In the genomic region with DNA sequence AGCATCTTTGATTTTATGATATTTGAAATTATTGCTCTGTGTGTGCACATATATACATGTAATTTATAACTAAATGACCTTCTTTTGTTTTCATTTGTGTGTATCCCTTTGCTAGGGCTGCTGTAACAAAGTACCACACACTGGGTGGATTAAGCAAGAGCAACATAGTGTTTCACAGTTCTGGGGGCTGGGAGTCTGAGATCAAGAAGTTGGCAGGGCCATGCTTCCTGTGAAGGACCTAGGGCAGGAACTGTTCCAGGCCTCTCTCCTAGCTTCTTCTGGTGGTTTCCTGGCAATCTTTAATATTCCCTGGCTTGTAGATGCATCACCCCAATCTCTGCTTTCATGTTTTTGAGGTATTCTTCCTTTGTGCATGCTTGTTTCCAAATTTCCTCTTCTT, we compare ENCODE assay signal across 36 cellular contexts.
"Had no signal": no experiment of that assay in that cellular context is flagged by ENCODE, and none has a peak within 500 bp of the region (broad histone marks: within the 10 kb centered on the region; RNA-seq: fewer than 3 reads in every experiment).

No MANE protein-coding gene starts in this region.

- H3K36me3 ChIP-seq: MG63 had no signal

- H3K27me3 ChIP-seq: MG63 had no signal

- H3K4me3 ChIP-seq: MG63 had no signal

- DNase-seq: Karpas-422, Kasumi-1, KG1, MG63, MM.1S, MV-4-11, NCI-H1048, NCI-H1092, NCI-H1092 treated with DMSO at 0.1 percent for 48 hours, NCI-H1105, NCI-H1105 treated with DMSO at 0.1 percent for 48 hours, NCI-H1417, NCI-H1417 treated with DMSO at 0.1 percent for 48 hours, NCI-H1436, NCI-H1436 treated with DMSO at 0.1 percent for 48 hours, NCI-H146, NCI-H1694, NCI-H1694 treated with DMSO at 0.1 percent for 48 hours, NCI-H187, NCI-H187 treated with DMSO at 0.1 percent for 48 hours, NCI-H1930, NCI-H2029, NCI-H2029 treated with DMSO at 0.1 percent for 48 hours, NCI-H2081, NCI-H2081 treated with DMSO at 0.1 percent for 48 hours, NCI-H2107, NCI-H2171, NCI-H2171 treated with DMSO at 0.1 percent for 48 hours, NCI-H2227 treated with DMSO at 0.1 percent for 48 hours, NCI-H226, NCI-H345, NCI-H446, NCI-H446 treated with DMSO at 0.1 percent for 48 hours, NCI-H510A, NCI-H510A treated with DMSO at 0.1 percent for 48 hours had no signal

- H3K27ac ChIP-seq: KMS-11 had no signal

- H3K4me2 ChIP-seq: KMS-11 had no signal

- H3K9me3 ChIP-seq: MG63 had no signal

- H3K9ac ChIP-seq: KMS-11 had no signal
